In genomic region chr19:6719992-6720368, GRCh38 we compare ENCODE assay signal across 16 cellular contexts. TPM values are rescaled to one million over a fixed set of nuclear protein-coding genes. Genes with fewer than 3 reads are reported as not detected.
DNase-seq lines count a peak whose midpoint lies in the region; ATAC-seq and TF ChIP-seq lines count a peak whose summit lies in the region.
"Had no signal": no experiment of that assay in that cellular context is flagged by ENCODE, and none has a peak within 500 bp of the region (broad histone marks: within the 10 kb centered on the region; RNA-seq: fewer than 3 reads in every experiment).

No MANE protein-coding gene starts in this region.

- TF ChIP-seq CTCF in gastroesophageal sphincter (IDR thresholded peaks at IDR 0.05), result no peak

- DNase-seq in CD4-positive, CD25-positive, alpha-beta regulatory T cell, result no peak
- no peak for DNase-seq in activated naive CD8-positive, alpha-beta T cell treated with anti-CD3 and anti-CD28 coated beads, Interleukin-2, amount 10 ng/mL, durations not matched to agents 7 days and 5 days
- no peak for DNase-seq in stimulated activated effector memory CD8-positive, alpha-beta T cell treated with anti-CD3 and anti-CD28 coated beads, Interleukin-12 subunit alpha, Interleukin-12 subunit beta, amount 100 ng/mL, for 72 hours (ENCODE audit: low spot score in 2 of 2)
- DNase-seq in Kasumi-1 (lab: John Stamatoyannopoulos, UW) (no peak), HT-29 (ENCODE audit: low spot score) (no peak), 8988T (no peak)
- DNase-seq: activated CD8-positive, alpha-beta T cell treated with anti-CD3 and anti-CD28 coated beads, Interleukin-2, amount 10 ng/mL, durations not matched to agents 7 days and 5 days; activated T-cell treated with anti-CD3 and anti-CD28 coated beads, Interleukin-2, amount 50 U/mL, for 72 hours; CD4-positive, alpha-beta memory T cell; KBM-7; NCI-H1092; NCI-H748 treated with DMSO at 0.1 percent for 48 hours had no signal

- H3K4me3 ChIP-seq in CD4-positive, CD25-positive, alpha-beta regulatory T cell (ENCODE audit: low read depth, low read length), result no peak overlapping the region
- peak overlapping the region in 1 of 2 donors; percentile 47 for H3K4me3 ChIP-seq in gastroesophageal sphincter
- H3K4me3 ChIP-seq: thoracic aorta had no signal

- no peak overlapping the region for H3K27ac ChIP-seq in CD4-positive, CD25-positive, alpha-beta regulatory T cell (ENCODE audit: insufficient read depth, low read length, poor library complexity, severe bottlenecking)
- H3K27ac ChIP-seq in gastroesophageal sphincter, result peak overlapping the region in 3 of 4 donors; percentile 17 to 43 (median 39)
- H3K27ac ChIP-seq: thoracic aorta had no signal

- H3K9me3 Mint-ChIP-seq in CD4-positive, CD25-positive, alpha-beta regulatory T cell, result peaks cover 0 to 2% (median 0%) of the 10 kb centered on the region in 7 donors
- H3K9me3 Mint-ChIP-seq in activated naive CD8-positive, alpha-beta T cell treated with anti-CD3 and anti-CD28 coated beads, Interleukin-2, amount 10 ng/mL, durations not matched to agents 7 days and 5 days, result peaks cover 4% of the 10 kb centered on the region
- no peaks in the 10 kb centered on the region for H3K9me3 Mint-ChIP-seq in stimulated activated effector memory CD8-positive, alpha-beta T cell treated with anti-CD3 and anti-CD28 coated beads, Interleukin-12 subunit alpha, Interleukin-12 subunit beta, amount 100 ng/mL, for 72 hours
- H3K9me3 Mint-ChIP-seq: CD4-positive, alpha-beta memory T cell; mesothelial cell of epicardium had no signal

- H3K36me3 Mint-ChIP-seq in CD4-positive, CD25-positive, alpha-beta regulatory T cell, result no peaks in the 10 kb centered on the region
- peaks cover 1% of the 10 kb centered on the region for H3K36me3 Mint-ChIP-seq in activated naive CD8-positive, alpha-beta T cell treated with anti-CD3 and anti-CD28 coated beads, Interleukin-2, amount 10 ng/mL, durations not matched to agents 7 days and 5 days
- peaks cover 6% of the 10 kb centered on the region for H3K36me3 Mint-ChIP-seq in stimulated activated effector memory CD8-positive, alpha-beta T cell treated with anti-CD3 and anti-CD28 coated beads, Interleukin-12 subunit alpha, Interleukin-12 subunit beta, amount 100 ng/mL, for 72 hours
- H3K36me3 Mint-ChIP-seq: CD4-positive, alpha-beta memory T cell; mesothelial cell of epicardium had no signal

- H3K36me3 ChIP-seq in CD4-positive, CD25-positive, alpha-beta regulatory T cell (ENCODE audit: control insufficient read depth, insufficient read depth, low read length), result no peaks in the 10 kb centered on the region
- H3K36me3 ChIP-seq in gastroesophageal sphincter, result peaks cover 0 to 4% of the 10 kb centered on the region in 2 donors
- H3K36me3 ChIP-seq: thoracic aorta had no signal

- no peak for TF ChIP-seq EP300 in gastroesophageal sphincter (IDR thresholded peaks at IDR 0.05)

- WGBS in gastroesophageal sphincter (ENCODE audit: low coverage in 1 of 2), 2 donors, result 85 to 93% methylated on average over 3 of the region's 3 CpGs

- H3K4me1 ChIP-seq in CD4-positive, CD25-positive, alpha-beta regulatory T cell (ENCODE audit: control insufficient read depth, insufficient read depth, low read length, poor library complexity, severe bottlenecking), result no peaks in the 10 kb centered on the region
- peaks cover 0 to 16% (median 5%) of the 10 kb centered on the region in 3 donors for H3K4me1 ChIP-seq in gastroesophageal sphincter

- H3K4me3 Mint-ChIP-seq in CD4-positive, CD25-positive, alpha-beta regulatory T cell, result no peak overlapping the region
- H3K4me3 Mint-ChIP-seq in activated naive CD8-positive, alpha-beta T cell treated with anti-CD3 and anti-CD28 coated beads, Interleukin-2, amount 10 ng/mL, durations not matched to agents 7 days and 5 days, result no peak overlapping the region
- H3K4me3 Mint-ChIP-seq in stimulated activated effector memory CD8-positive, alpha-beta T cell treated with anti-CD3 and anti-CD28 coated beads, Interleukin-12 subunit alpha, Interleukin-12 subunit beta, amount 100 ng/mL, for 72 hours, result no peak overlapping the region
- H3K4me3 Mint-ChIP-seq: activated CD8-positive, alpha-beta T cell treated with anti-CD3 and anti-CD28 coated beads, Interleukin-2, amount 10 ng/mL, durations not matched to agents 7 days and 5 days; activated T-cell treated with anti-CD3 and anti-CD28 coated beads, Interleukin-2, amount 50 U/mL, for 72 hours; CD4-positive, alpha-beta memory T cell; mesothelial cell of epicardium had no signal

- no peak for TF ChIP-seq POLR2A in gastroesophageal sphincter (IDR thresholded peaks at IDR 0.05)

- H3K9me3 ChIP-seq in CD4-positive, CD25-positive, alpha-beta regulatory T cell (ENCODE audit: control insufficient read depth in 2 of 2, low read length in 2 of 2), result no peaks in the 10 kb centered on the region
- H3K9me3 ChIP-seq in gastroesophageal sphincter, result no peaks in the 10 kb centered on the region
- H3K9me3 ChIP-seq: thoracic aorta had no signal

- H3K4me1 Mint-ChIP-seq in CD4-positive, CD25-positive, alpha-beta regulatory T cell, result peaks cover 0 to 11% (median 4%) of the 10 kb centered on the region in 4 donors
- H3K4me1 Mint-ChIP-seq in activated naive CD8-positive, alpha-beta T cell treated with anti-CD3 and anti-CD28 coated beads, Interleukin-2, amount 10 ng/mL, durations not matched to agents 7 days and 5 days, result peaks cover 30% of the 10 kb centered on the region
- peaks cover 45% of the 10 kb centered on the region for H3K4me1 Mint-ChIP-seq in stimulated activated effector memory CD8-positive, alpha-beta T cell treated with anti-CD3 and anti-CD28 coated beads, Interleukin-12 subunit alpha, Interleukin-12 subunit beta, amount 100 ng/mL, for 72 hours

- ATAC-seq in CD4-positive, CD25-positive, alpha-beta regulatory T cell (ENCODE audit: low read depth in 2 of 2), result no peak
- ATAC-seq in activated naive CD8-positive, alpha-beta T cell treated with anti-CD3 and anti-CD28 coated beads, Interleukin-2, amount 10 ng/mL, durations not matched to agents 7 days and 5 days (ENCODE audit: low read depth), result no peak
- ATAC-seq in gastroesophageal sphincter, result no peak
- ATAC-seq in stimulated activated effector memory CD8-positive, alpha-beta T cell treated with anti-CD3 and anti-CD28 coated beads, Interleukin-12 subunit alpha, Interleukin-12 subunit beta, amount 100 ng/mL, for 72 hours, result no peak
- ATAC-seq: activated CD8-positive, alpha-beta T cell treated with anti-CD3 and anti-CD28 coated beads, Interleukin-2, amount 10 ng/mL, durations not matched to agents 7 days and 5 days had no signal

- H3K27me3 ChIP-seq in CD4-positive, CD25-positive, alpha-beta regulatory T cell (ENCODE audit: control insufficient read depth, insufficient read depth, low read length), result no peaks in the 10 kb centered on the region
- H3K27me3 ChIP-seq in gastroesophageal sphincter, result peaks cover 40% of the 10 kb centered on the region

- H3K27me3 Mint-ChIP-seq in CD4-positive, CD25-positive, alpha-beta regulatory T cell, result peaks cover 11% of the 10 kb centered on the region
- H3K27me3 Mint-ChIP-seq in activated naive CD8-positive, alpha-beta T cell treated with anti-CD3 and anti-CD28 coated beads, Interleukin-2, amount 10 ng/mL, durations not matched to agents 7 days and 5 days, result no peaks in the 10 kb centered on the region
- H3K27me3 Mint-ChIP-seq: CD4-positive, alpha-beta memory T cell had no signal

- peak overlapping the region in 2 of 3 donors; percentile 39 to 59 for H3K27ac Mint-ChIP-seq in CD4-positive, CD25-positive, alpha-beta regulatory T cell
- peak overlapping the region; percentile 27 for H3K27ac Mint-ChIP-seq in activated naive CD8-positive, alpha-beta T cell treated with anti-CD3 and anti-CD28 coated beads, Interleukin-2, amount 10 ng/mL, durations not matched to agents 7 days and 5 days
- H3K27ac Mint-ChIP-seq in stimulated activated effector memory CD8-positive, alpha-beta T cell treated with anti-CD3 and anti-CD28 coated beads, Interleukin-12 subunit alpha, Interleukin-12 subunit beta, amount 100 ng/mL, for 72 hours, result peak overlapping the region; percentile 4
- H3K27ac Mint-ChIP-seq: activated CD8-positive, alpha-beta T cell treated with anti-CD3 and anti-CD28 coated beads, Interleukin-2, amount 10 ng/mL, durations not matched to agents 7 days and 5 days; activated T-cell treated with anti-CD3 and anti-CD28 coated beads, Interleukin-2, amount 50 U/mL, for 72 hours had no signal

- POLR2A ChIA-PET in activated naive CD8-positive, alpha-beta T cell treated with anti-CD3 and anti-CD28 coated beads, Interleukin-2, amount 10 ng/mL, durations not matched to agents 7 days and 5 days (lab: Charles Lee), result no interaction called here

RNA-seq across cellular contexts. Expression of gene C3, which starts 0.5 kb away (rescaled TPM):
- not detected for total RNA-seq in CD4-positive, CD25-positive, alpha-beta regulatory T cell
- polyA plus RNA-seq in CD4-positive, CD25-positive, alpha-beta regulatory T cell, result not detected
- 1 to 10 TPM; 2.0 to 2.1 TPM for total RNA-seq in activated naive CD8-positive, alpha-beta T cell treated with anti-CD3 and anti-CD28 coated beads, Interleukin-2, amount 10 ng/mL, durations not matched to agents 7 days and 5 days
- total RNA-seq in gastroesophageal sphincter, result 100 to 1,000 TPM; 246 to 757 (median 594) TPM
- total RNA-seq in HT-29 (2014; rRNA removed; shearing (Covaris generic)), result 0.64 TPM in 1 of 2 replicates, not detected in the other
- polyA plus RNA-seq: CD4-positive, alpha-beta memory T cell had no signal

RNA-seq across cellular contexts. Expression of gene GPR108, which starts 17.4 kb away (rescaled TPM):
- 60.7 TPM for total RNA-seq in CD4-positive, CD25-positive, alpha-beta regulatory T cell
- 10 to 100 TPM; 82.9 to 98.8 (median 87.4) TPM for polyA plus RNA-seq in CD4-positive, CD25-positive, alpha-beta regulatory T cell
- total RNA-seq in activated naive CD8-positive, alpha-beta T cell treated with anti-CD3 and anti-CD28 coated beads, Interleukin-2, amount 10 ng/mL, durations not matched to agents 7 days and 5 days, result 10 to 100 TPM; 82.8 to 91.7 TPM
- 10 to 100 TPM; 44.0 to 68.8 (median 60.1) TPM for total RNA-seq in gastroesophageal sphincter
- 43.8 and 74.2 TPM in 2 replicates for total RNA-seq in HT-29 (2014; rRNA removed; shearing (Covaris generic))

RNA-seq across cellular contexts. Expression of gene TRIP10, which starts 19.5 kb away (rescaled TPM):
- 2.6 TPM for total RNA-seq in CD4-positive, CD25-positive, alpha-beta regulatory T cell
- under 1 TPM in 3 of 4 donors, not detected in 1; 0.37 to 0.51 (median 0.38) TPM for polyA plus RNA-seq in CD4-positive, CD25-positive, alpha-beta regulatory T cell
- total RNA-seq in activated naive CD8-positive, alpha-beta T cell treated with anti-CD3 and anti-CD28 coated beads, Interleukin-2, amount 10 ng/mL, durations not matched to agents 7 days and 5 days, result 10 to 100 TPM; 10.1 to 10.7 TPM
- 100 to 1,000 TPM in 3 of 4 donors, 10 to 100 TPM in 1; 94.1 to 129 (median 104) TPM for total RNA-seq in gastroesophageal sphincter
- 63.7 and 65.7 TPM in 2 replicates for total RNA-seq in HT-29 (2014; rRNA removed; shearing (Covaris generic))

RNA-seq across cellular contexts. Expression of gene SH2D3A, which starts 47.3 kb away (rescaled TPM):
- total RNA-seq in CD4-positive, CD25-positive, alpha-beta regulatory T cell, result 46.2 TPM
- 10 to 100 TPM; 19.5 to 26.5 (median 22.1) TPM for polyA plus RNA-seq in CD4-positive, CD25-positive, alpha-beta regulatory T cell
- 10 to 100 TPM; 35.5 to 35.7 TPM for total RNA-seq in activated naive CD8-positive, alpha-beta T cell treated with anti-CD3 and anti-CD28 coated beads, Interleukin-2, amount 10 ng/mL, durations not matched to agents 7 days and 5 days
- total RNA-seq in gastroesophageal sphincter, result 1 to 10 TPM in 2 of 4 donors, under 1 TPM in 1, not detected in 1; 0.78 to 5.8 (median 1.7) TPM
- 110 and 119 TPM in 2 replicates for total RNA-seq in HT-29 (2014; rRNA removed; shearing (Covaris generic))

RNA-seq across cellular contexts. Expression of gene TNFSF14, which starts 50.0 kb away (rescaled TPM):
- 8.4 TPM for total RNA-seq in CD4-positive, CD25-positive, alpha-beta regulatory T cell
- 1 to 10 TPM; 2.6 to 8.9 (median 5.4) TPM for polyA plus RNA-seq in CD4-positive, CD25-positive, alpha-beta regulatory T cell
- 10 to 100 TPM; 30.7 to 33.4 TPM for total RNA-seq in activated naive CD8-positive, alpha-beta T cell treated with anti-CD3 and anti-CD28 coated beads, Interleukin-2, amount 10 ng/mL, durations not matched to agents 7 days and 5 days
- 1 to 10 TPM in 2 of 4 donors, under 1 TPM in 2; 0.16 to 2.4 (median 0.81) TPM for total RNA-seq in gastroesophageal sphincter
- total RNA-seq in HT-29 (2014; rRNA removed; shearing (Covaris generic)), result not detected in 2 replicates
- total RNA-seq: chondrocyte had no signal

Comparison
In these comparisons a context has a peak if more than half of its experiments do, and no peak if none do; other contexts are left out.
1. RNA of gene C3, which starts 0.5 kb away (total RNA-seq): 246 to 757 TPM in gastroesophageal sphincter; 2.0 to 2.1 TPM in activated naive CD8-positive, alpha-beta T cell treated with anti-CD3 and anti-CD28 coated beads, Interleukin-2, amount 10 ng/mL, durations not matched to agents 7 days and 5 days, not detected in CD4-positive, CD25-positive, alpha-beta regulatory T cell (single experiment) and 0.64 TPM in HT-29; every median in the first group is over 10 times any median in the second.
2. Peak in every context shown above with its lines, with median percentiles within 50 percentile points of each other: H3K27ac Mint-ChIP-seq.